1 cellular context compared by ENCODE assay signal in the genomic region with DNA sequence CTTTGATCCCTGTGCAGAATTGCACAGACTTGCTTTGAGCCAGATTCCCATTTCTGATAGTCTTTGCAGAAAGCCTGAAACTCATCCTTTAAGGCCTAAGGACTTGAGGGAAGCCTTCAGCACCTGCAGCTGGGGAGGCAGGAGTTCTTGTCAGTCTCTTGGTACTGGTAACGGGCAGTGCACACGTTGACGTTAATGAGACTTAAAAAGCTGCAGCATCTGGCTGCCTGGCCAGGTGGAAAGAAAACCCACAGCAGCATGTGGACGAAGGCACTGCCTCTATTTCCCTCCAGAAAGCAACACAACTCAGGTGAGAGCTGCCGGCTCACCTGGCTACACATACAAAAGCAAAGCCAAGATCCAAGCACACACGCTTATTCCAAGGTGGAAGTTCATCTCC.
TF ChIP-seq lines count a peak whose summit lies in the region.

No MANE protein-coding gene starts in this region.

TF ChIP-seq in GM23338, 12 proteins besides CTCF, POLR2A, EP300 and RAD21 (continued from another document):
- TF ChIP-seq, protein P1, sequence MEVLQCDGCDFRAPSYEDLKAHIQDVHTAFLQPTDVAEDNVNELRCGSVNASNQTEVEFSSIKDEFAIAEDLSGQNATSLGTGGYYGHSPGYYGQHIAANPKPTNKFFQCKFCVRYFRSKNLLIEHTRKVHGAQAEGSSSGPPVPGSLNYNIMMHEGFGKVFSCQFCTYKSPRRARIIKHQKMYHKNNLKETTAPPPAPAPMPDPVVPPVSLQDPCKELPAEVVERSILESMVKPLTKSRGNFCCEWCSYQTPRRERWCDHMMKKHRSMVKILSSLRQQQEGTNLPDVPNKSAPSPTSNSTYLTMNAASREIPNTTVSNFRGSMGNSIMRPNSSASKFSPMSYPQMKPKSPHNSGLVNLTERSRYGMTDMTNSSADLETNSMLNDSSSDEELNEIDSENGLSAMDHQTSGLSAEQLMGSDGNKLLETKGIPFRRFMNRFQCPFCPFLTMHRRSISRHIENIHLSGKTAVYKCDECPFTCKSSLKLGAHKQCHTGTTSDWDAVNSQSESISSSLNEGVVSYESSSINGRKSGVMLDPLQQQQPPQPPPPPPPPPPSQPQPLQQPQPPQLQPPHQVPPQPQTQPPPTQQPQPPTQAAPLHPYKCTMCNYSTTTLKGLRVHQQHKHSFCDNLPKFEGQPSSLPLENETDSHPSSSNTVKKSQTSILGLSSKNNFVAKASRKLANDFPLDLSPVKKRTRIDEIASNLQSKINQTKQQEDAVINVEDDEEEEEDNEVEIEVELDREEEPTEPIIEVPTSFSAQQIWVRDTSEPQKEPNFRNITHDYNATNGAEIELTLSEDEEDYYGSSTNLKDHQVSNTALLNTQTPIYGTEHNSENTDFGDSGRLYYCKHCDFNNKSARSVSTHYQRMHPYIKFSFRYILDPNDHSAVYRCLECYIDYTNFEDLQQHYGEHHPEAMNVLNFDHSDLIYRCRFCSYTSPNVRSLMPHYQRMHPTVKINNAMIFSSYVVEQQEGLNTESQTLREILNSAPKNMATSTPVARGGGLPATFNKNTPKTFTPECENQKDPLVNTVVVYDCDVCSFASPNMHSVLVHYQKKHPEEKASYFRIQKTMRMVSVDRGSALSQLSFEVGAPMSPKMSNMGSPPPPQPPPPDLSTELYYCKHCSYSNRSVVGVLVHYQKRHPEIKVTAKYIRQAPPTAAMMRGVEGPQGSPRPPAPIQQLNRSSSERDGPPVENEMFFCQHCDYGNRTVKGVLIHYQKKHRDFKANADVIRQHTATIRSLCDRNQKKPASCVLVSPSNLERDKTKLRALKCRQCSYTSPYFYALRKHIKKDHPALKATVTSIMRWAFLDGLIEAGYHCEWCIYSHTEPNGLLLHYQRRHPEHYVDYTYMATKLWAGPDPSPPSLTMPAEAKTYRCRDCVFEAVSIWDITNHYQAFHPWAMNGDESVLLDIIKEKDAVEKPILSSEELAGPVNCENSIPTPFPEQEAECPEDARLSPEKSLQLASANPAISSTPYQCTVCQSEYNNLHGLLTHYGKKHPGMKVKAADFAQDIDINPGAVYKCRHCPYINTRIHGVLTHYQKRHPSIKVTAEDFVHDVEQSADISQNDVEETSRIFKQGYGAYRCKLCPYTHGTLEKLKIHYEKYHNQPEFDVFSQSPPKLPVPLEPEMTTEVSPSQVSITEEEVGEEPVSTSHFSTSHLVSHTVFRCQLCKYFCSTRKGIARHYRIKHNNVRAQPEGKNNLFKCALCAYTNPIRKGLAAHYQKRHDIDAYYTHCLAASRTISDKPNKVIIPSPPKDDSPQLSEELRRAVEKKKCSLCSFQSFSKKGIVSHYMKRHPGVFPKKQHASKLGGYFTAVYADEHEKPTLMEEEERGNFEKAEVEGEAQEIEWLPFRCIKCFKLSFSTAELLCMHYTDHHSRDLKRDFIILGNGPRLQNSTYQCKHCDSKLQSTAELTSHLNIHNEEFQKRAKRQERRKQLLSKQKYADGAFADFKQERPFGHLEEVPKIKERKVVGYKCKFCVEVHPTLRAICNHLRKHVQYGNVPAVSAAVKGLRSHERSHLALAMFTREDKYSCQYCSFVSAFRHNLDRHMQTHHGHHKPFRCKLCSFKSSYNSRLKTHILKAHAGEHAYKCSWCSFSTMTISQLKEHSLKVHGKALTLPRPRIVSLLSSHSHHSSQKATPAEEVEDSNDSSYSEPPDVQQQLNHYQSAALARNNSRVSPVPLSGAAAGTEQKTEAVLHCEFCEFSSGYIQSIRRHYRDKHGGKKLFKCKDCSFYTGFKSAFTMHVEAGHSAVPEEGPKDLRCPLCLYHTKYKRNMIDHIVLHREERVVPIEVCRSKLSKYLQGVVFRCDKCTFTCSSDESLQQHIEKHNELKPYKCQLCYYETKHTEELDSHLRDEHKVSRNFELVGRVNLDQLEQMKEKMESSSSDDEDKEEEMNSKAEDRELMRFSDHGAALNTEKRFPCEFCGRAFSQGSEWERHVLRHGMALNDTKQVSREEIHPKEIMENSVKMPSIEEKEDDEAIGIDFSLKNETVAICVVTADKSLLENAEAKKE (CRISPR knock-in tag; IDR thresholded peaks at IDR 0.05): no peak
- no peak for TF ChIP-seq STAT1 (IDR thresholded peaks at IDR 0.05; ENCODE audit: unreplicated experiment)
- no peak for TF ChIP-seq ZNF114 (CRISPR knock-in tag; IDR thresholded peaks at IDR 0.05)
- no peak for TF ChIP-seq EZH2phosphoT487 (IDR thresholded peaks at IDR 0.05; ENCODE audit: unreplicated experiment)
- TF ChIP-seq CREB1 (CRISPR knock-in tag; IDR thresholded peaks at IDR 0.05; ENCODE audit: low read depth): no peak
- TF ChIP-seq, protein P2, sequence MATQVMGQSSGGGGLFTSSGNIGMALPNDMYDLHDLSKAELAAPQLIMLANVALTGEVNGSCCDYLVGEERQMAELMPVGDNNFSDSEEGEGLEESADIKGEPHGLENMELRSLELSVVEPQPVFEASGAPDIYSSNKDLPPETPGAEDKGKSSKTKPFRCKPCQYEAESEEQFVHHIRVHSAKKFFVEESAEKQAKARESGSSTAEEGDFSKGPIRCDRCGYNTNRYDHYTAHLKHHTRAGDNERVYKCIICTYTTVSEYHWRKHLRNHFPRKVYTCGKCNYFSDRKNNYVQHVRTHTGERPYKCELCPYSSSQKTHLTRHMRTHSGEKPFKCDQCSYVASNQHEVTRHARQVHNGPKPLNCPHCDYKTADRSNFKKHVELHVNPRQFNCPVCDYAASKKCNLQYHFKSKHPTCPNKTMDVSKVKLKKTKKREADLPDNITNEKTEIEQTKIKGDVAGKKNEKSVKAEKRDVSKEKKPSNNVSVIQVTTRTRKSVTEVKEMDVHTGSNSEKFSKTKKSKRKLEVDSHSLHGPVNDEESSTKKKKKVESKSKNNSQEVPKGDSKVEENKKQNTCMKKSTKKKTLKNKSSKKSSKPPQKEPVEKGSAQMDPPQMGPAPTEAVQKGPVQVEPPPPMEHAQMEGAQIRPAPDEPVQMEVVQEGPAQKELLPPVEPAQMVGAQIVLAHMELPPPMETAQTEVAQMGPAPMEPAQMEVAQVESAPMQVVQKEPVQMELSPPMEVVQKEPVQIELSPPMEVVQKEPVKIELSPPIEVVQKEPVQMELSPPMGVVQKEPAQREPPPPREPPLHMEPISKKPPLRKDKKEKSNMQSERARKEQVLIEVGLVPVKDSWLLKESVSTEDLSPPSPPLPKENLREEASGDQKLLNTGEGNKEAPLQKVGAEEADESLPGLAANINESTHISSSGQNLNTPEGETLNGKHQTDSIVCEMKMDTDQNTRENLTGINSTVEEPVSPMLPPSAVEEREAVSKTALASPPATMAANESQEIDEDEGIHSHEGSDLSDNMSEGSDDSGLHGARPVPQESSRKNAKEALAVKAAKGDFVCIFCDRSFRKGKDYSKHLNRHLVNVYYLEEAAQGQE (IDR thresholded peaks at IDR 0.05; ENCODE audit: unreplicated experiment): no peak
- TF ChIP-seq EZH2 (IDR thresholded peaks at IDR 0.05; ENCODE audit: low read depth, unreplicated experiment): no peak
- TF ChIP-seq JUNB (IDR thresholded peaks at IDR 0.05; ENCODE audit: unreplicated experiment): no peak
- no peak for TF ChIP-seq POLR2AphosphoS5 (IDR thresholded peaks at IDR 0.05; ENCODE audit: low read depth)
- TF ChIP-seq ZNF331 (CRISPR knock-in tag; IDR thresholded peaks at IDR 0.05; ENCODE audit: low read depth): no peak
